31 cellular contexts compared by ENCODE assay signal in genomic region chr13:80598189-80598588, GRCh38.
"Had no signal": no experiment of that assay in that cellular context is flagged by ENCODE, and none has a peak within 500 bp of the region (broad histone marks: within the 10 kb centered on the region; RNA-seq: fewer than 3 reads in every experiment).

No MANE protein-coding gene starts in this region.

- H3K27me3 Mint-ChIP-seq: activated CD4-positive, alpha-beta memory T cell treated with anti-CD3 and anti-CD28 coated beads for 36 hours; activated CD4-positive, alpha-beta T cell treated with anti-CD3 and anti-CD28 coated beads for 36 hours; activated CD4-positive, alpha-beta T cell treated with anti-CD3 and anti-CD28 coated beads, Interleukin-2, amount 10 ng/mL, durations not matched to agents 24 days and 14 days; activated naive CD8-positive, alpha-beta T cell; activated T-helper 17 cell treated with anti-CD3 and anti-CD28 coated beads, Interleukin-2, amount 50 U/mL, for 72 hours; central memory CD8-positive, alpha-beta T cell; dendritic cell treated with granulocyte-macrophage colony-stimulating factor and Interleukin-4, amounts not matched to agents 40 ng/mL and 50 ng/mL, for 4 days had no signal

- H3K27me3 ChIP-seq: brain microvascular endothelial cell, dorsolateral prefrontal cortex had no signal

- H3K27ac Mint-ChIP-seq: activated CD4-positive, alpha-beta memory T cell treated with anti-CD3 and anti-CD28 coated beads for 36 hours; activated CD4-positive, alpha-beta T cell treated with anti-CD3 and anti-CD28 coated beads for 36 hours; activated CD4-positive, alpha-beta T cell treated with anti-CD3 and anti-CD28 coated beads, Interleukin-2, amount 10 ng/mL, durations not matched to agents 24 days and 14 days; activated CD8-positive, alpha-beta T cell treated with anti-CD3 and anti-CD28 coated beads, Interleukin-2, amount 10 ng/mL, durations not matched to agents 7 days and 5 days; activated naive CD8-positive, alpha-beta T cell; activated T-helper 17 cell treated with anti-CD3 and anti-CD28 coated beads, Interleukin-2, amount 50 U/mL, for 72 hours; dendritic cell treated with granulocyte-macrophage colony-stimulating factor and Interleukin-4, amounts not matched to agents 40 ng/mL and 50 ng/mL, for 4 days; endodermal cell had no signal

- FAIRE-seq: astrocyte, bronchial epithelial cell, frontal cortex had no signal

- H3K9me3 Mint-ChIP-seq: activated CD4-positive, alpha-beta T cell treated with anti-CD3 and anti-CD28 coated beads, Interleukin-2, amount 10 ng/mL, durations not matched to agents 24 days and 14 days; central memory CD8-positive, alpha-beta T cell; dendritic cell treated with granulocyte-macrophage colony-stimulating factor and Interleukin-4, amounts not matched to agents 40 ng/mL and 50 ng/mL, for 4 days; endodermal cell had no signal

- H3K4me1 Mint-ChIP-seq: activated CD4-positive, alpha-beta T cell treated with anti-CD3 and anti-CD28 coated beads for 36 hours; activated CD4-positive, alpha-beta T cell treated with anti-CD3 and anti-CD28 coated beads, Interleukin-2, amount 10 ng/mL, durations not matched to agents 24 days and 14 days; activated T-helper 17 cell treated with anti-CD3 and anti-CD28 coated beads, Interleukin-2, amount 50 U/mL, for 72 hours; central memory CD8-positive, alpha-beta T cell had no signal

- H3K36me3 ChIP-seq: brain microvascular endothelial cell had no signal

- H3K36me3 Mint-ChIP-seq: activated CD4-positive, alpha-beta memory T cell treated with anti-CD3 and anti-CD28 coated beads for 36 hours; activated naive CD8-positive, alpha-beta T cell had no signal

- H3K4me3 Mint-ChIP-seq: activated CD4-positive, alpha-beta memory T cell treated with anti-CD3 and anti-CD28 coated beads for 36 hours; activated CD4-positive, alpha-beta T cell treated with anti-CD3 and anti-CD28 coated beads for 36 hours; activated CD4-positive, alpha-beta T cell treated with anti-CD3 and anti-CD28 coated beads, Interleukin-2, amount 10 ng/mL, durations not matched to agents 24 days and 14 days; activated CD8-positive, alpha-beta T cell treated with anti-CD3 and anti-CD28 coated beads, Interleukin-2, amount 10 ng/mL, durations not matched to agents 7 days and 5 days; activated naive CD8-positive, alpha-beta T cell; activated T-cell treated with anti-CD3 and anti-CD28 coated beads, Interleukin-2, amount 50 U/mL, for 4 hours; activated T-helper 17 cell treated with anti-CD3 and anti-CD28 coated beads, Interleukin-2, amount 50 U/mL, for 72 hours; central memory CD8-positive, alpha-beta T cell; dendritic cell treated with granulocyte-macrophage colony-stimulating factor and Interleukin-4, amounts not matched to agents 40 ng/mL and 50 ng/mL, for 4 days; endodermal cell had no signal

- DNase-seq: activated CD4-positive, alpha-beta memory T cell treated with anti-CD3 and anti-CD28 coated beads for 36 hours; activated CD4-positive, alpha-beta T cell treated with anti-CD3 and anti-CD28 coated beads for 36 hours; activated CD4-positive, alpha-beta T cell treated with anti-CD3 and anti-CD28 coated beads, Interleukin-2, amount 10 ng/mL, durations not matched to agents 24 days and 14 days; activated CD4-positive, CD25-positive, alpha-beta regulatory T cell; activated CD4-positive, CD25-positive, alpha-beta regulatory T cell treated with anti-CD3 and anti-CD28 coated beads, Interleukin-2, amount 50 U/mL, for 72 hours; activated CD8-positive, alpha-beta memory T cell treated with anti-CD3 and anti-CD28 coated beads, Interleukin-2, amount 50 U/mL, for 48 hours; activated CD8-positive, alpha-beta T cell treated with anti-CD3 and anti-CD28 coated beads, Interleukin-2, amount 10 ng/mL, durations not matched to agents 7 days and 5 days; activated effector memory CD4-positive, alpha-beta T cell treated with Interleukin-2 at 50 U/mL for 16 hours; activated gamma-delta T cell treated with Interleukin-2 at 50 U/mL for 16 hours; activated naive CD4-positive, alpha-beta T cell treated with anti-CD3 and anti-CD28 coated beads, Interleukin-2, amount 50 U/mL, for 16 hours; activated naive CD4-positive, alpha-beta T cell treated with Interleukin-2 at 50 U/mL for 16 hours; activated T-cell treated with anti-CD3 and anti-CD28 coated beads for 4 hours; activated T-cell treated with anti-CD3 and anti-CD28 coated beads, Interleukin-2, amount 50 U/mL, for 4 hours; amniotic stem cell; anterior cingulate cortex; brain microvascular endothelial cell; dorsolateral prefrontal cortex; effector memory CD4-positive, alpha-beta T cell; endodermal cell; foreskin fibroblast; head of caudate nucleus; T-helper 2 cell had no signal

- ATAC-seq: activated CD4-positive, alpha-beta T cell treated with anti-CD3 and anti-CD28 coated beads for 36 hours; activated CD8-positive, alpha-beta T cell treated with anti-CD3 and anti-CD28 coated beads, Interleukin-2, amount 10 ng/mL, durations not matched to agents 7 days and 5 days; activated T-cell treated with anti-CD3 and anti-CD28 coated beads, Interleukin-2, amount 50 U/mL, for 4 hours; activated T-helper 17 cell treated with anti-CD3 and anti-CD28 coated beads, Interleukin-2, amount 50 U/mL, for 72 hours; esophagus mucosa had no signal

- H3K27ac ChIP-seq: brain microvascular endothelial cell, coronary artery, dorsolateral prefrontal cortex had no signal

- H3K4me3 ChIP-seq: coronary artery, dorsolateral prefrontal cortex had no signal
